Comparison of ENCODE assay signal across 14 cellular contexts in the genomic region with DNA sequence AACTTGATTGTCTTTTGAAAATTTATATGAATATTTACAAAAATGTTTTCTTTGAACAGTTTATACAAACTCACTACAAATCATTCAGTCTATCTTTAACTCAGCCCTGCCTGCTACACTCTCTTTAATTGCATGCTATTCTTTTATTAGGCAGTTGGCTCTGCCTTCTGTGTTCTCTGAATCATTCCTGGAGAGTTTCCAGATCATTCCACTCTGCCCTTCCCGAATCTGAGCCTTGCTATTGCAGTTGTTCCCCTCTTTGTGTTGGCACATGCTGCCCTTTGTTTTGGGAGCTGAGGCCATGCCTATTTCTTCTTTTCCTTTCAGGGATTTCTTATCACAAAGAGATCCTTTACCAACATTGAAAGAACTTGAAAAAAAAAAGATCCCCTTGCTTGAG. TPM values are rescaled to one million over a fixed set of nuclear protein-coding genes. Genes with fewer than 3 reads are reported as not detected.
DNase-seq lines count a peak whose midpoint lies in the region; ATAC-seq and FAIRE-seq lines count a peak whose summit lies in the region.
"Had no signal": no experiment of that assay in that cellular context is flagged by ENCODE, and none has a peak within 500 bp of the region (broad histone marks: within the 10 kb centered on the region; RNA-seq: fewer than 3 reads in every experiment).

No MANE protein-coding gene starts in this region.

- no peak for FAIRE-seq in GM19239 (lab: Jason Lieb, UNC)
- FAIRE-seq: H54 had no signal

- peak; percentile 1 for DNase-seq in M059J (ENCODE audit: low read depth)
- peak; percentile 87 for DNase-seq in astrocyte of the hippocampus (ENCODE audit: low read depth, low spot score)
- DNase-seq in iris pigment epithelial cell (ENCODE audit: low read depth): peak; percentile 1
- peak; percentile 51 for DNase-seq in superior temporal gyrus (ENCODE audit: extremely low spot score)
- DNase-seq in GM19239 (ENCODE audit: insufficient read length, low spot score): no peak
- DNase-seq in caudate nucleus (lab: John Stamatoyannopoulos, UW): no peak
- DNase-seq: activated naive CD4-positive, alpha-beta T cell treated with anti-CD3 and anti-CD28 coated beads for 36 hours; Calu3; cortex of kidney had no signal

- ATAC-seq in GM19452 (IDR thresholded peaks at IDR 0.05; ENCODE audit: unreplicated experiment): no peak
- ATAC-seq: gastroesophageal sphincter had no signal

- no peak overlapping the region for H3K27ac ChIP-seq in caudate nucleus (ENCODE audit: low read depth, low read length)
- H3K27ac ChIP-seq: gastroesophageal sphincter had no signal

RNA-seq across cellular contexts. Expression of a gene that starts 8.7 kb away (rescaled TPM):
- not detected in 2 replicates for total RNA-seq in M059J (2014; rRNA removed; shearing (Covaris generic))
- total RNA-seq: activated naive CD4-positive, alpha-beta T cell treated with anti-CD3 and anti-CD28 coated beads for 36 hours; Calu3; gastroesophageal sphincter; liver; progenitor cell of endocrine pancreas had no signal

Comparison
In these comparisons a context has a peak if more than half of its experiments do, and no peak if none do; other contexts are left out.
1. DNase-seq: peak in M059J (single experiment), astrocyte of the hippocampus (single experiment), iris pigment epithelial cell (single experiment) and superior temporal gyrus (single experiment); none in GM19239 (single experiment) and caudate nucleus (0 of 61).